In genomic region chr19:29390742-29391141, GRCh38 we compare ENCODE assay signal across 27 cellular contexts.
"Had no signal": no experiment of that assay in that cellular context is flagged by ENCODE, and none has a peak within 500 bp of the region (broad histone marks: within the 10 kb centered on the region; RNA-seq: fewer than 3 reads in every experiment).

No MANE protein-coding gene starts in this region.

- ATAC-seq: stimulated activated effector memory CD8-positive, alpha-beta T cell treated with anti-CD3 and anti-CD28 coated beads, Interleukin-12 subunit alpha, Interleukin-12 subunit beta, amount 100 ng/mL, for 72 hours; stimulated activated memory B cell treated with anti-CD40 and anti-IgM and Interleukin-4, amounts not matched to agents 10 μg/mL and 1 μg/mL and 100 μg/mL, for 72 hours; stimulated activated naive B cell treated with anti-CD40 and anti-IgM and Interleukin-4, amounts not matched to agents 10 μg/mL and 1 μg/mL and 100 μg/mL, for 72 hours; stimulated activated naive CD8-positive, alpha-beta T cell treated with anti-CD3 and anti-CD28 coated beads, Interleukin-15, amount 100 ng/mL, for 72 hours; stimulated activated naive CD8-positive, alpha-beta T cell treated with anti-CD3 and anti-CD28 coated beads, Interleukin-15, Interleukin-2, amounts not matched to agents 100 U/mL and 50 U/mL, for 24 hours; upper lobe of right lung had no signal

- H3K4me3 ChIP-seq: stomach, suprapubic skin, testis, thoracic aorta, thyroid gland, tibial artery, tibial nerve, transverse colon, upper lobe of left lung, upper lobe of right lung, uterus, vagina had no signal

- H3K27ac ChIP-seq: stomach, suprapubic skin, testis, thoracic aorta, thyroid gland, tibial artery, tibial nerve, transverse colon, upper lobe of left lung, upper lobe of right lung, uterus, vagina had no signal

- H3K4me1 ChIP-seq: stomach, suprapubic skin, testis, thyroid gland, tibial artery, tibial nerve, transverse colon, upper lobe of left lung, upper lobe of right lung, uterus, vagina had no signal

- H3K9me3 ChIP-seq: suprapubic skin, testis, thyroid gland, upper lobe of right lung, uterus had no signal

- H3K36me3 ChIP-seq: stomach, suprapubic skin, thoracic aorta, thyroid gland, tibial artery, tibial nerve, transverse colon, upper lobe of left lung, upper lobe of right lung, uterus, vagina had no signal

- DNase-seq: stimulated activated CD4-positive, alpha-beta T cell treated with anti-CD3 and anti-CD28 coated beads, Interleukin-2, amount 100 ng/mL, for 48 hours; stimulated activated CD4-positive, alpha-beta T cell treated with anti-CD3 and anti-CD28 coated beads, Interleukin-4, amount 100 ng/mL, for 1 hour; stimulated activated CD4-positive, alpha-beta T cell treated with anti-CD3 and anti-CD28 coated beads, Interleukin-4, amount 100 ng/mL, for 24 hours; stimulated activated CD4-positive, alpha-beta T cell treated with anti-CD3 and anti-CD28 coated beads, Interleukin-4, amount 100 ng/mL, for 4 hours; stimulated activated CD8-positive, alpha-beta memory T cell treated with anti-CD3 and anti-CD28 coated beads, Interleukin-4, amount 100 ng/mL, for 48 hours; stimulated activated naive B cell treated with anti-CD40 and anti-IgM and Interleukin-4, amounts not matched to agents 10 μg/mL and 1 μg/mL and 100 μg/mL, for 72 hours; stimulated activated naive CD4-positive, alpha-beta T cell; stimulated activated naive CD4-positive, alpha-beta T cell treated with Interleukin-2 at 50 U/mL for 16 hours; stimulated activated naive CD8-positive, alpha-beta T cell treated with anti-CD3 and anti-CD28 coated beads, Interleukin-15, amount 100 ng/mL, for 72 hours; stimulated activated naive CD8-positive, alpha-beta T cell treated with anti-CD3 and anti-CD28 coated beads, Interleukin-15, Interleukin-2, amounts not matched to agents 100 U/mL and 50 U/mL, for 24 hours; stomach; substantia nigra; testis; thyroid gland; tibial artery; transverse colon; upper lobe of left lung; upper lobe of right lung; uterus had no signal

- H3K4me1 Mint-ChIP-seq: stimulated activated effector memory CD8-positive, alpha-beta T cell treated with anti-CD3 and anti-CD28 coated beads, Interleukin-12 subunit alpha, Interleukin-12 subunit beta, amount 100 ng/mL, for 72 hours; stimulated activated memory B cell treated with anti-CD40 and anti-IgM and Interleukin-4, amounts not matched to agents 10 μg/mL and 1 μg/mL and 100 μg/mL, for 72 hours; stimulated activated naive B cell treated with anti-CD40 and anti-IgM and Interleukin-4, amounts not matched to agents 10 μg/mL and 1 μg/mL and 100 μg/mL, for 72 hours; stimulated activated naive CD8-positive, alpha-beta T cell treated with anti-CD3 and anti-CD28 coated beads, Interleukin-15, amount 100 ng/mL, for 72 hours had no signal

- H3K27me3 ChIP-seq: stomach, suprapubic skin, testis, thyroid gland, tibial nerve, transverse colon, upper lobe of left lung, upper lobe of right lung, uterus, vagina had no signal

- H3K36me3 Mint-ChIP-seq: stimulated activated effector memory CD8-positive, alpha-beta T cell treated with anti-CD3 and anti-CD28 coated beads, Interleukin-12 subunit alpha, Interleukin-12 subunit beta, amount 100 ng/mL, for 72 hours; stimulated activated memory B cell treated with anti-CD40 and anti-IgM and Interleukin-4, amounts not matched to agents 10 μg/mL and 1 μg/mL and 100 μg/mL, for 72 hours; type B pancreatic cell had no signal

- H3K4me3 Mint-ChIP-seq: stimulated activated effector memory CD8-positive, alpha-beta T cell treated with anti-CD3 and anti-CD28 coated beads, Interleukin-12 subunit alpha, Interleukin-12 subunit beta, amount 100 ng/mL, for 72 hours; stimulated activated memory B cell treated with anti-CD40 and anti-IgM and Interleukin-4, amounts not matched to agents 10 μg/mL and 1 μg/mL and 100 μg/mL, for 72 hours; stimulated activated naive B cell treated with anti-CD40 and anti-IgM and Interleukin-4, amounts not matched to agents 10 μg/mL and 1 μg/mL and 100 μg/mL, for 72 hours; stimulated activated naive CD8-positive, alpha-beta T cell treated with anti-CD3 and anti-CD28 coated beads, Interleukin-15, amount 100 ng/mL, for 72 hours; stimulated activated naive CD8-positive, alpha-beta T cell treated with anti-CD3 and anti-CD28 coated beads, Interleukin-15, Interleukin-2, amounts not matched to agents 100 ng/mL and 50 ng/mL, for 24 hours; type B pancreatic cell had no signal

- H3K27ac Mint-ChIP-seq: stimulated activated effector memory CD8-positive, alpha-beta T cell treated with anti-CD3 and anti-CD28 coated beads, Interleukin-12 subunit alpha, Interleukin-12 subunit beta, amount 100 ng/mL, for 72 hours; stimulated activated memory B cell treated with anti-CD40 and anti-IgM and Interleukin-4, amounts not matched to agents 10 μg/mL and 1 μg/mL and 100 μg/mL, for 72 hours; stimulated activated naive B cell treated with anti-CD40 and anti-IgM and Interleukin-4, amounts not matched to agents 10 μg/mL and 1 μg/mL and 100 μg/mL, for 72 hours; stimulated activated naive CD8-positive, alpha-beta T cell treated with anti-CD3 and anti-CD28 coated beads, Interleukin-15, Interleukin-2, amounts not matched to agents 100 ng/mL and 50 ng/mL, for 24 hours; type B pancreatic cell had no signal

- H3K27me3 Mint-ChIP-seq: stimulated activated memory B cell treated with anti-CD40 and anti-IgM and Interleukin-4, amounts not matched to agents 10 μg/mL and 1 μg/mL and 100 μg/mL, for 72 hours; stimulated activated naive B cell treated with anti-CD40 and anti-IgM and Interleukin-4, amounts not matched to agents 10 μg/mL and 1 μg/mL and 100 μg/mL, for 72 hours; stimulated activated naive CD8-positive, alpha-beta T cell treated with anti-CD3 and anti-CD28 coated beads, Interleukin-15, Interleukin-2, amounts not matched to agents 100 ng/mL and 50 ng/mL, for 24 hours had no signal
